Comparison of ENCODE assay signal across 1 cellular context in genomic region chr9:128702445-128702948, GRCh38.
TF ChIP-seq lines count a peak whose summit lies in the region.

Gene PKN3 (plus strand): TSS chr9:128702503. CDS start chr9:128702916, 413 bp downstream.

TF ChIP-seq in K562, 482 proteins besides CTCF, POLR2A, EP300 and RAD21 (continued from another document and continues in another):
- TF ChIP-seq ZMIZ1 (IDR thresholded peaks at IDR 0.05; ENCODE audit: low read depth in 2 of 2, low read length in 2 of 2) (no peak), TEAD1 (CRISPR knock-in tag; IDR thresholded peaks at IDR 0.05) (peak in 1 of 2 experiments; percentile 81; a peak in 2 of 4 replicates), NKRF (IDR thresholded peaks at IDR 0.05; ENCODE audit: borderline replicate concordance) (no peak), RBM22 (IDR thresholded peaks at IDR 0.05; ENCODE audit: low read depth, low read length, poor library complexity, severe bottlenecking) (peak; percentile 40), FOXA1 (IDR thresholded peaks at IDR 0.05; ENCODE audit: borderline replicate concordance) (no peak), MTA3 (IDR thresholded peaks at IDR 0.05; ENCODE audit: borderline replicate concordance) (peak; percentile 86), BCL6 (CRISPR knock-in tag; IDR thresholded peaks at IDR 0.05) (no peak), RNF219 (CRISPR knock-in tag; IDR thresholded peaks at IDR 0.05) (no peak), CTBP1 (IDR thresholded peaks at IDR 0.05; ENCODE audit: borderline replicate concordance) (peak; percentile 96), FIP1L1 (IDR thresholded peaks at IDR 0.05; ENCODE audit: low read depth, low read length, poor library complexity, severe bottlenecking) (peak; percentile 53), YY1 (IDR thresholded peaks at IDR 0.05; ENCODE audit: borderline replicate concordance in 1 of 3, control insufficient read depth in 1 of 3, extremely low read depth in 1 of 3, insufficient read depth in 3 of 3, insufficient read length in 1 of 3, insufficient replicate concordance in 2 of 3, low read depth in 1 of 3, low read length in 2 of 3) (peak in 2 of 3 experiments; percentile 28 to 39), ZNF277 (CRISPR knock-in tag; IDR thresholded peaks at IDR 0.05; ENCODE audit: borderline replicate concordance) (no peak), TAF1 (IDR thresholded peaks at IDR 0.05; ENCODE audit: control insufficient read depth, extremely low read depth, insufficient read depth, low read length, severe bottlenecking) (peak; percentile 54), ZBTB40 (IDR thresholded peaks at IDR 0.05) (no peak), ZBTB40 (CRISPR knock-in tag; IDR thresholded peaks at IDR 0.05) (no peak), TSC22D4 (tag; IDR thresholded peaks at IDR 0.05) (no peak), ELK1 (CRISPR knock-in tag; IDR thresholded peaks at IDR 0.05) (no peak), BRCA1 (IDR thresholded peaks at IDR 0.05) (no peak), BRCA1 (CRISPR knock-in tag; IDR thresholded peaks at IDR 0.05) (no peak), ERF (CRISPR knock-in tag; IDR thresholded peaks at IDR 0.05) (no peak), NEUROD1 (IDR thresholded peaks at IDR 0.05; ENCODE audit: borderline replicate concordance, low read depth, low read length, partially characterized antibody) (peak; percentile 55), MAFF (IDR thresholded peaks at IDR 0.05; ENCODE audit: low read length) (no peak), CREBBP (IDR thresholded peaks at IDR 0.05; ENCODE audit: low read depth, low read length) (no peak), KLF16 (IDR thresholded peaks at IDR 0.05) (no peak; the same call in 1 of the 2 replicates), ZNF444 (CRISPR knock-in tag; IDR thresholded peaks at IDR 0.05) (no peak), ZNF174 (CRISPR knock-in tag; IDR thresholded peaks at IDR 0.05) (no peak), BCLAF1 (IDR thresholded peaks at IDR 0.05; ENCODE audit: borderline replicate concordance in 1 of 2, control insufficient read depth in 1 of 2, low read depth in 2 of 2, low read length in 1 of 2) (no peak), ESRRA (IDR thresholded peaks at IDR 0.05; ENCODE audit: borderline replicate concordance, low read depth) (peak; percentile 71; the same call in 1 of the 2 replicates), MEF2A (IDR thresholded peaks at IDR 0.05; ENCODE audit: control insufficient read depth, low read depth, low read length) (no peak), TRIM28 (IDR thresholded peaks at IDR 0.05) (no peak), ZNF212 (CRISPR knock-in tag; IDR thresholded peaks at IDR 0.05) (no peak), E2F5 (CRISPR knock-in tag; IDR thresholded peaks at IDR 0.05) (no peak), PRPF4 (IDR thresholded peaks at IDR 0.05; ENCODE audit: insufficient read depth, low read depth, low read length, poor library complexity, severe bottlenecking) (no peak), PPARD (CRISPR knock-in tag; IDR thresholded peaks at IDR 0.05) (no peak), PHF20 (IDR thresholded peaks at IDR 0.05; ENCODE audit: partially characterized antibody) (no peak)
